In genomic region chr11:134045799-134046635, GRCh38 we compare ENCODE assay signal across 9 cellular contexts. TPM values are rescaled to one million over a fixed set of nuclear protein-coding genes. Genes with fewer than 3 reads are reported as not detected.
A peak's percentile ranks its signal among the peaks of the same experiment; 100 is the strongest.
DNase-seq lines count a peak whose midpoint lies in the region; ATAC-seq, FAIRE-seq and TF ChIP-seq lines count a peak whose summit lies in the region.
"Had no signal": no experiment of that assay in that cellular context is flagged by ENCODE, and none has a peak within 500 bp of the region (broad histone marks: within the 10 kb centered on the region; RNA-seq: fewer than 3 reads in every experiment).

No MANE protein-coding gene starts in this region.

- H3K27ac ChIP-seq in keratinocyte (ENCODE audit: control insufficient read depth, insufficient read depth, low read length) = peak overlapping the region; percentile 59

- H3K4me3 ChIP-seq in AG10803 (ENCODE audit: low read length) = no peak overlapping the region
- H3K4me3 ChIP-seq in keratinocyte (ENCODE audit: control insufficient read depth in 2 of 3, extremely low read depth in 1 of 3, insufficient read depth in 2 of 3, low read depth in 1 of 3, low read length in 3 of 3) = peak overlapping the region in 1 of 3 experiments; percentile 43

- ATAC-seq in GM21737 (IDR thresholded peaks at IDR 0.05; ENCODE audit: unreplicated experiment) (no peak), GM19324 (IDR thresholded peaks at IDR 0.05; ENCODE audit: low FRiP score, unreplicated experiment) (no peak), HG03108 (IDR thresholded peaks at IDR 0.05; ENCODE audit: unreplicated experiment) (no peak)

- peak overlapping the region; percentile 78 for H3K4me2 ChIP-seq in keratinocyte (ENCODE audit: control insufficient read depth, extremely low read depth, insufficient read depth, low read depth, low read length)

- intact Hi-C loops in activated CD4-positive, alpha-beta memory T cell treated with anti-CD3 and anti-CD28 coated beads for 36 hours (cut with micrococcal nuclease) = loop anchor here (1.0 kb wide), 1 partner anchor 118 kb away; no protein-coding TSS in a partner anchor

- no peak overlapping the region for H3K4me3 Mint-ChIP-seq in activated CD4-positive, alpha-beta memory T cell treated with anti-CD3 and anti-CD28 coated beads for 36 hours

- H3K36me3 Mint-ChIP-seq in activated CD4-positive, alpha-beta memory T cell treated with anti-CD3 and anti-CD28 coated beads for 36 hours = no peaks in the 10 kb centered on the region

- dilution Hi-C loops in keratinocyte (cut with MboI; ENCODE audit: extremely low pct_ligation_motif_present, low sequenced_read_pairs) = no loop called here

- peak; percentile 63 for FAIRE-seq in keratinocyte (lab: Jason Lieb, UNC)
- FAIRE-seq: GM18507 had no signal

- no peaks in the 10 kb centered on the region for H3K27me3 ChIP-seq in keratinocyte (ENCODE audit: control insufficient read depth, extremely low read depth, insufficient read depth, low read length)

- peak overlapping the region; percentile 50 for H3K9ac ChIP-seq in keratinocyte (ENCODE audit: control insufficient read depth, extremely low read depth, insufficient read depth, low read length)

- H3K27ac Mint-ChIP-seq in activated CD4-positive, alpha-beta memory T cell treated with anti-CD3 and anti-CD28 coated beads for 36 hours = no peak overlapping the region

- H3K79me2 ChIP-seq in keratinocyte (ENCODE audit: control insufficient read depth, insufficient read depth, low read length) = no peaks in the 10 kb centered on the region

- TF ChIP-seq CTCF in AG10803 (conservative IDR thresholded peaks at IDR 0.05; ENCODE audit: low read length) (peak; percentile 42), keratinocyte (optimal IDR thresholded peaks at IDR 0.05 in 1 of 3, IDR thresholded peaks at IDR 0.05 in 1 of 3, conservative IDR thresholded peaks at IDR 0.05 in 1 of 3; ENCODE audit: extremely low read depth in 1 of 3, insufficient read depth in 2 of 3, low read length in 3 of 3) (peak; percentile 75 to 95 (median 93))

- H3K4me1 Mint-ChIP-seq in activated CD4-positive, alpha-beta memory T cell treated with anti-CD3 and anti-CD28 coated beads for 36 hours (ENCODE audit: low read depth) = peaks cover 5% of the 10 kb centered on the region

- H3K9me1 ChIP-seq in keratinocyte (ENCODE audit: control insufficient read depth, extremely low read depth, insufficient read depth, low read length) = no peaks in the 10 kb centered on the region

- no peaks in the 10 kb centered on the region for H3K9me3 Mint-ChIP-seq in activated CD4-positive, alpha-beta memory T cell treated with anti-CD3 and anti-CD28 coated beads for 36 hours

- H3K4me1 ChIP-seq in keratinocyte (ENCODE audit: control insufficient read depth, extremely low read depth, insufficient read depth, low read length) = peaks cover 43% of the 10 kb centered on the region

- no peaks in the 10 kb centered on the region for H4K20me1 ChIP-seq in keratinocyte (ENCODE audit: control insufficient read depth, extremely low read depth, insufficient read depth, low read length)

- no peaks in the 10 kb centered on the region for H3K9me3 ChIP-seq in keratinocyte (ENCODE audit: control insufficient read depth, low read depth, low read length)

- DNase-seq in AG10803 (ENCODE audit: low read depth) (no peak), LHCN-M2 (ENCODE audit: low read depth) (peak; percentile 66), keratinocyte (ENCODE audit: low read depth, low spot score) (peak; percentile 23), mesenteric fat pad (ENCODE audit: low spot score) (no peak)
- DNase-seq in activated CD4-positive, alpha-beta memory T cell treated with anti-CD3 and anti-CD28 coated beads for 36 hours = peak; percentile 52

- peak overlapping the region; percentile 67 for H2AFZ ChIP-seq in keratinocyte (ENCODE audit: control insufficient read depth, low read length)

- peaks cover 19% of the 10 kb centered on the region for H3K27me3 Mint-ChIP-seq in activated CD4-positive, alpha-beta memory T cell treated with anti-CD3 and anti-CD28 coated beads for 36 hours

- CTCF ChIA-PET in activated CD4-positive, alpha-beta memory T cell treated with anti-CD3 and anti-CD28 coated beads for 36 hours (lab: Charles Lee) = interaction anchor here (1.1 to 3.4 kb wide), 2 partner anchors 90 to 118 kb away, joined by 3 to 25 read pairs; no protein-coding TSS in a partner anchor

- H3K36me3 ChIP-seq in keratinocyte (ENCODE audit: control insufficient read depth in 2 of 2, extremely low read depth in 1 of 2, insufficient read depth in 2 of 2, low read length in 2 of 2) = no peaks in the 10 kb centered on the region

- POLR2A ChIA-PET in activated CD4-positive, alpha-beta memory T cell treated with anti-CD3 and anti-CD28 coated beads for 36 hours (lab: Charles Lee) = no interaction called here

RNA-seq across cellular contexts. Expression of gene JAM3, which starts 22.9 kb away (rescaled TPM):
- 116 and 152 TPM in 2 replicates for total RNA-seq in LHCN-M2 (2014; rRNA removed)
- polyA plus RNA-seq in LHCN-M2 (2012) = 42.0 TPM
- 1 to 10 TPM; 6.3 to 9.0 TPM for total RNA-seq in activated CD4-positive, alpha-beta memory T cell treated with anti-CD3 and anti-CD28 coated beads for 36 hours
- polyA plus RNA-seq in keratinocyte = 5.5 to 17.0 TPM (median 11.4 TPM) in 3 replicates
- polyA plus RNA-seq in keratinocyte (2011; ENCODE audit: low read depth) = 5.6 TPM
- polyA plus RNA-seq in keratinocyte (2011; cell fraction: cytosol; rRNA removed) = 9.6 and 11.3 TPM in 2 replicates
- 25.5 and 27.8 TPM in 2 replicates for polyA plus RNA-seq in keratinocyte (2011; cell fraction: nucleus; rRNA removed)
- polyA plus RNA-seq in keratinocyte (2012; ENCODE audit: low replicate concordance) = 2.6 and 13.3 TPM in 2 replicates
- 5.7 to 14.7 TPM (median 11.8 TPM) in 3 replicates for polyA minus RNA-seq in keratinocyte
- polyA minus RNA-seq in keratinocyte (2011; cell fraction: cytosol; rRNA and poly(A)+ RNA removed) = 8.8 TPM
- 9.9 and 19.9 TPM in 2 replicates for polyA minus RNA-seq in keratinocyte (2011; cell fraction: nucleus; rRNA and poly(A)+ RNA removed)
- total RNA-seq in mesenteric fat pad = 18.9 TPM

Comparison
In these comparisons a context has a peak if more than half of its experiments do, and no peak if none do; other contexts are left out.
1. DNase-seq: peak in LHCN-M2 (single experiment), activated CD4-positive, alpha-beta memory T cell treated with anti-CD3 and anti-CD28 coated beads for 36 hours (single experiment) and keratinocyte (single experiment); none in AG10803 (single experiment) and mesenteric fat pad (single experiment).